18 cellular contexts compared by ENCODE assay signal in genomic region chr17:46964315-46965265, GRCh38. TPM values are rescaled to one million over a fixed set of nuclear protein-coding genes. Genes with fewer than 3 reads are reported as not detected.
DNase-seq lines count a peak whose midpoint lies in the region; ATAC-seq, FAIRE-seq and TF ChIP-seq lines count a peak whose summit lies in the region.
"Had no signal": no experiment of that assay in that cellular context is flagged by ENCODE, and none has a peak within 500 bp of the region (broad histone marks: within the 10 kb centered on the region; RNA-seq: fewer than 3 reads in every experiment).

No MANE protein-coding gene starts in this region.

- H3K27ac ChIP-seq in HepG2 (ENCODE audit: extremely low read length, insufficient read depth, low read length) (no peak overlapping the region), right lobe of liver (no peak overlapping the region), SK-N-SH (ENCODE audit: low read depth in 2 of 2, low read length in 1 of 2) (no peak overlapping the region)
- H3K27ac ChIP-seq: Peyer's patch had no signal

- no peak for TF ChIP-seq RAD21 in HepG2 (CRISPR knock-in tag; IDR thresholded peaks at IDR 0.05)
- no peak for TF ChIP-seq RAD21 in SK-N-SH (IDR thresholded peaks at IDR 0.05; ENCODE audit: low read length)

- in situ Hi-C loops in HepG2 (cut with HindIII; ENCODE audit: extremely low pct_ligation_motif_present, low pct_unique_long_range_greater_than_20kb), result no loop called here

- peaks cover 0 to 2% of the 10 kb centered on the region in 2 experiments; a peak in 1 of 5 replicates for H3K36me3 ChIP-seq in HepG2 (replicated peaks in 1 of 2; ENCODE audit: control insufficient read depth in 1 of 2, insufficient read depth in 2 of 2, low read length in 2 of 2)
- H3K36me3 ChIP-seq in right lobe of liver, result no peaks in the 10 kb centered on the region
- no peaks in the 10 kb centered on the region for H3K36me3 ChIP-seq in SK-N-SH (replicated peaks in 1 of 2; ENCODE audit: control insufficient read depth in 1 of 2, insufficient read depth in 2 of 2, low read length in 1 of 2)
- H3K36me3 ChIP-seq: BE2C, Peyer's patch had no signal

- H3K27me3 Mint-ChIP-seq in Calu3 (ENCODE audit: unreplicated experiment), result peaks cover 24% of the 10 kb centered on the region

- H2AFZ ChIP-seq in HepG2 (ENCODE audit: low read length) (no peak overlapping the region), SK-N-SH (ENCODE audit: low read depth) (no peak overlapping the region)

- TF ChIP-seq EP300 in HepG2 (IDR thresholded peaks at IDR 0.05; ENCODE audit: low read depth in 2 of 2, low read length in 2 of 2) (no peak), HepG2 (CRISPR knock-in tag; IDR thresholded peaks at IDR 0.05; ENCODE audit: borderline replicate concordance) (no peak), SK-N-SH (IDR thresholded peaks at IDR 0.05; ENCODE audit: borderline replicate concordance in 1 of 2, low read depth in 1 of 2, low read length in 1 of 2) (no peak)

- intact Hi-C loops in HepG2 (cut with micrococcal nuclease; ENCODE audit: unreplicated experiment), result loop anchor here (1.0 kb wide), 1 partner anchor 9 kb away; no protein-coding TSS in a partner anchor
- intact Hi-C loops in right lobe of liver (cut with DNase I), result no loop called here
- intact Hi-C loops in Calu3 (cut with micrococcal nuclease; ENCODE audit: unreplicated experiment), result no loop called here
- intact Hi-C loops in lower leg skin (cut with DNase I; ENCODE audit: low total_unique reads), result no loop called here

- H3K9ac ChIP-seq in HepG2 (ENCODE audit: insufficient read depth, low read depth, low read length), result no peak overlapping the region
- H3K9ac ChIP-seq in SK-N-SH, result no peak overlapping the region

- H3K4me1 ChIP-seq in HepG2 (ENCODE audit: insufficient read depth, low read length) (no peaks in the 10 kb centered on the region), right lobe of liver (no peaks in the 10 kb centered on the region), SK-N-SH (ENCODE audit: control insufficient read depth in 1 of 2, insufficient read depth in 2 of 2, low read depth in 1 of 2, low read length in 1 of 2) (peaks cover 0 to 2% of the 10 kb centered on the region in 2 experiments; a peak in 1 of 4 replicates)
- H3K4me1 ChIP-seq: BE2C, Peyer's patch had no signal

- CTCF ChIA-PET in HepG2 (lab: Yijun Ruan, JAX; ENCODE audit: low intra/inter-chr PET ratio, low total read pairs), result no interaction called here
- CTCF ChIA-PET in SK-N-SH (lab: Yijun Ruan, JAX), result interaction anchor here (0.6 to 2.5 kb wide), 5 partner anchors 13 to 36 kb away, joined by 3 to 11 read pairs (median 6); no protein-coding TSS in a partner anchor
- CTCF ChIA-PET in Calu3 (lab: Charles Lee), result no interaction called here

- H3K9me2 ChIP-seq in SK-N-SH, result no peaks in the 10 kb centered on the region

- no peak overlapping the region for H3K4me3 Mint-ChIP-seq in Calu3 (ENCODE audit: low read depth, unreplicated experiment)
- H3K4me3 Mint-ChIP-seq: memory B cell; stimulated activated memory B cell treated with anti-CD40 and anti-IgM and Interleukin-4, amounts not matched to agents 10 μg/mL and 1 μg/mL and 100 μg/mL, for 72 hours had no signal

- H3K9me3 ChIP-seq in HepG2 (ENCODE audit: low read length), result no peaks in the 10 kb centered on the region
- no peaks in the 10 kb centered on the region for H3K9me3 ChIP-seq in right lobe of liver
- H3K9me3 ChIP-seq in SK-N-SH, result no peaks in the 10 kb centered on the region
- H3K9me3 ChIP-seq: Peyer's patch had no signal

- TF ChIP-seq CTCF in HepG2 (CRISPR knock-in tag; IDR thresholded peaks at IDR 0.05) (no peak), right lobe of liver (IDR thresholded peaks at IDR 0.05) (no peak), SK-N-SH (IDR thresholded peaks at IDR 0.05) (no peak), fibroblast of villous mesenchyme (IDR thresholded peaks at IDR 0.05; ENCODE audit: insufficient read depth, low read depth, low read length) (no peak), Calu3 (IDR thresholded peaks at IDR 0.05; ENCODE audit: unreplicated experiment) (no peak), lower leg skin (IDR thresholded peaks at IDR 0.05) (no peak)

- no peak for FAIRE-seq in HepG2 (lab: Jason Lieb, UNC)

- BruUV-seq in HepG2 (replicated peaks; lab: Mats Ljungman, UMichigan), result no TSS peak
- BruUV-seq in Calu3 (replicated peaks; lab: Mats Ljungman, UMichigan), result no TSS peak

- H3K27me3 ChIP-seq in HepG2 (ENCODE audit: control insufficient read depth in 1 of 2, insufficient read depth in 2 of 2, low read length in 2 of 2) (no peaks in the 10 kb centered on the region), right lobe of liver (no peaks in the 10 kb centered on the region), SK-N-SH (ENCODE audit: insufficient read depth) (no peaks in the 10 kb centered on the region)
- H3K27me3 ChIP-seq: Peyer's patch had no signal

- POLR2A ChIA-PET in HepG2 (lab: Yijun Ruan, JAX) (no interaction called here), SK-N-SH (lab: Yijun Ruan, JAX) (no interaction called here)

- H4K20me1 ChIP-seq in HepG2 (ENCODE audit: insufficient read depth, low read length) (no peaks in the 10 kb centered on the region; the same call in 1 of the 2 replicates), SK-N-SH (ENCODE audit: insufficient read depth) (no peaks in the 10 kb centered on the region)

- no peak for TF ChIP-seq POLR2A in HepG2 (IDR thresholded peaks at IDR 0.05; ENCODE audit: insufficient read depth in 1 of 2, low read depth in 2 of 2, low read length in 2 of 2)
- no peak for TF ChIP-seq POLR2A in right lobe of liver (IDR thresholded peaks at IDR 0.05)
- TF ChIP-seq POLR2A in lower leg skin (IDR thresholded peaks at IDR 0.05), result no peak

- H3K4me3 ChIP-seq in HepG2 (replicated peaks in 1 of 3; ENCODE audit: insufficient read depth in 1 of 3, low read depth in 2 of 3, low read length in 3 of 3) (no peak overlapping the region), right lobe of liver (no peak overlapping the region), SK-N-SH (ENCODE audit: low read depth in 2 of 2, low read length in 1 of 2) (no peak overlapping the region), fibroblast of villous mesenchyme (ENCODE audit: low read depth, low read length) (no peak overlapping the region), lower leg skin (ENCODE audit: low read depth, poor library complexity, severe bottlenecking) (no peak overlapping the region)
- H3K4me3 ChIP-seq: Peyer's patch had no signal

- H3K27ac Mint-ChIP-seq in Calu3 (ENCODE audit: unreplicated experiment), result no peak overlapping the region
- H3K27ac Mint-ChIP-seq: memory B cell; stimulated activated memory B cell treated with anti-CD40 and anti-IgM and Interleukin-4, amounts not matched to agents 10 μg/mL and 1 μg/mL and 100 μg/mL, for 72 hours had no signal

- peak; percentile 46 for ATAC-seq in HepG2
- ATAC-seq in right lobe of liver, result no peak
- ATAC-seq: stimulated activated memory B cell treated with anti-CD40 and anti-IgM and Interleukin-4, amounts not matched to agents 10 μg/mL and 1 μg/mL and 100 μg/mL, for 72 hours had no signal

- H3F3A ChIP-seq in SK-N-SH (replicated peaks; ENCODE audit: insufficient read depth), result no peaks in the 10 kb centered on the region

- H3K79me2 ChIP-seq in HepG2 (ENCODE audit: insufficient read depth, low read length) (no peaks in the 10 kb centered on the region), SK-N-SH (ENCODE audit: insufficient read depth) (no peaks in the 10 kb centered on the region)

- no peaks in the 10 kb centered on the region for H3K9me3 Mint-ChIP-seq in Calu3 (ENCODE audit: low read depth, unreplicated experiment)

- no peak for DNase-seq in HepG2 (ENCODE audit: low spot score)
- no peak for DNase-seq in right lobe of liver
- DNase-seq in SK-N-SH, result no peak
- DNase-seq in fibroblast of villous mesenchyme (ENCODE audit: low read depth), result peak; percentile 39
- no peak for DNase-seq in putamen (ENCODE audit: low spot score)
- DNase-seq in Calu3, result no peak
- DNase-seq in GM19238 (ENCODE audit: insufficient read length, low spot score), result no peak
- no peak for DNase-seq in lower leg skin (ENCODE audit: low spot score in 2 of 2)
- DNase-seq: activated CD8-positive, alpha-beta memory T cell treated with anti-CD3 and anti-CD28 coated beads, Interleukin-2, amount 50 U/mL, for 4 hours; amygdala; BE2C; effector memory CD4-positive, alpha-beta T cell; NCI-H2171; Peyer's patch; T-helper 9 cell had no signal

- 93% methylated on average over 9 of the region's 9 CpGs for WGBS in HepG2 (ENCODE audit: low lambda C conversion rate)
- 87% methylated on average over 6 of the region's 9 CpGs for WGBS in right lobe of liver (ENCODE audit: insufficient coverage, low coverage, low lambda C conversion rate, missing lambda C conversion rate)
- 75% methylated on average over 9 of the region's 9 CpGs for WGBS in SK-N-SH (ENCODE audit: low lambda C conversion rate)
- 64 to 76% methylated on average over 9 of the region's 9 CpGs for WGBS in lower leg skin, 2 donors

- H3K36me3 Mint-ChIP-seq in Calu3 (ENCODE audit: insufficient read depth, unreplicated experiment), result peaks cover 4% of the 10 kb centered on the region

- no peak overlapping the region for H3K4me2 ChIP-seq in HepG2 (ENCODE audit: low read depth, low read length)
- no peak overlapping the region for H3K4me2 ChIP-seq in SK-N-SH

- H3K4me1 Mint-ChIP-seq in Calu3 (ENCODE audit: low read depth, unreplicated experiment), result peaks cover 8% of the 10 kb centered on the region
- H3K4me1 Mint-ChIP-seq: stimulated activated memory B cell treated with anti-CD40 and anti-IgM and Interleukin-4, amounts not matched to agents 10 μg/mL and 1 μg/mL and 100 μg/mL, for 72 hours had no signal

RNA-seq across cellular contexts. Expression of gene RPRML, which starts 14.5 kb away (rescaled TPM):
- total RNA-seq in HepG2 (2016; rRNA removed; fragmentation: Illumina TruSeq; extraction: Trizol), result not detected in 2 replicates
- total RNA-seq in HepG2 (2016; cell fraction: cytosol; rRNA removed; fragmentation: Illumina TruSeq; extraction: Trizol; ENCODE audit: low read depth), result not detected in 2 replicates
- total RNA-seq in HepG2 (2016; cell fraction: insoluble cytoplasmic fraction; rRNA removed; fragmentation: Illumina TruSeq; extraction: Trizol), result not detected in 2 replicates
- total RNA-seq in HepG2 (2016; cell fraction: membrane; rRNA removed; fragmentation: Illumina TruSeq; extraction: Trizol), result not detected in 2 replicates
- total RNA-seq in HepG2 (2016; cell fraction: nucleus; rRNA removed; fragmentation: Illumina TruSeq; extraction: Trizol), result not detected in 2 replicates
- polyA plus RNA-seq in HepG2 (2011; rRNA removed), result not detected in 2 replicates
- not detected in 2 replicates for polyA plus RNA-seq in HepG2 (2011; cell fraction: cytosol; rRNA removed)
- not detected in 2 replicates for polyA plus RNA-seq in HepG2 (2011; cell fraction: nucleus; rRNA removed)
- polyA plus RNA-seq in HepG2 (2012), result 0.17 TPM in 1 of 2 replicates, not detected in the other
- not detected in 2 replicates for polyA plus RNA-seq in HepG2 (2016; cell fraction: cytosol; fragmentation: Illumina TruSeq; extraction: Trizol; ENCODE audit: low read depth)
- not detected in 2 replicates for polyA plus RNA-seq in HepG2 (2016; cell fraction: insoluble cytoplasmic fraction; fragmentation: Illumina TruSeq; extraction: Trizol; ENCODE audit: low read depth)
- not detected in 2 replicates for polyA plus RNA-seq in HepG2 (2016; cell fraction: membrane; fragmentation: Illumina TruSeq; extraction: Trizol; ENCODE audit: low read depth)
- polyA plus RNA-seq in HepG2 (2016; cell fraction: nucleus; fragmentation: Illumina TruSeq; extraction: Trizol; ENCODE audit: insufficient read depth, low read depth), result not detected in 2 replicates
- polyA minus RNA-seq in HepG2 (2011; rRNA and poly(A)+ RNA removed; ENCODE audit: low replicate concordance), result not detected in 2 replicates
- polyA minus RNA-seq in HepG2 (2011; cell fraction: cytosol; rRNA and poly(A)+ RNA removed), result not detected in 2 replicates
- not detected in 2 replicates for polyA minus RNA-seq in HepG2 (2011; cell fraction: nucleus; rRNA and poly(A)+ RNA removed)
- total RNA-seq in right lobe of liver, result under 1 TPM in 1 of 6 experiments, not detected in 5; 0.25 TPM
- not detected in 2 replicates for polyA plus RNA-seq in SK-N-SH (2012; rRNA removed)
- polyA plus RNA-seq in SK-N-SH (2012; cell fraction: cytosol; rRNA removed), result not detected in 2 replicates
- polyA plus RNA-seq in SK-N-SH (2012; cell fraction: nucleus; rRNA removed), result 0.06 TPM in 1 of 2 replicates, not detected in the other
- total RNA-seq in fibroblast of villous mesenchyme, result not detected in 2 replicates
- total RNA-seq in Calu3 (2022), result not detected in 2 replicates
- 1 to 10 TPM; 3.2 to 9.9 (median 6.1) TPM for total RNA-seq in lower leg skin
- total RNA-seq: LHCN-M2 had no signal

RNA-seq across cellular contexts. Expression of gene GOSR2, which starts 41.6 kb away (rescaled TPM):
- total RNA-seq in HepG2 (2016; rRNA removed; fragmentation: Illumina TruSeq; extraction: Trizol), result 63.9 and 69.8 TPM in 2 replicates
- 32.8 and 35.9 TPM in 2 replicates for total RNA-seq in HepG2 (2016; cell fraction: cytosol; rRNA removed; fragmentation: Illumina TruSeq; extraction: Trizol; ENCODE audit: low read depth)
- 60.6 and 68.2 TPM in 2 replicates for total RNA-seq in HepG2 (2016; cell fraction: insoluble cytoplasmic fraction; rRNA removed; fragmentation: Illumina TruSeq; extraction: Trizol)
- total RNA-seq in HepG2 (2016; cell fraction: membrane; rRNA removed; fragmentation: Illumina TruSeq; extraction: Trizol), result 50.4 and 52.5 TPM in 2 replicates
- total RNA-seq in HepG2 (2016; cell fraction: nucleus; rRNA removed; fragmentation: Illumina TruSeq; extraction: Trizol), result 67.6 and 76.5 TPM in 2 replicates
- 61.5 and 63.7 TPM in 2 replicates for polyA plus RNA-seq in HepG2 (2011; rRNA removed)
- 37.5 and 43.3 TPM in 2 replicates for polyA plus RNA-seq in HepG2 (2011; cell fraction: cytosol; rRNA removed)
- polyA plus RNA-seq in HepG2 (2011; cell fraction: nucleus; rRNA removed), result 85.8 and 95.1 TPM in 2 replicates
- 31.0 and 31.7 TPM in 2 replicates for polyA plus RNA-seq in HepG2 (2012)
- 34.8 and 42.5 TPM in 2 replicates for polyA plus RNA-seq in HepG2 (2016; cell fraction: cytosol; fragmentation: Illumina TruSeq; extraction: Trizol; ENCODE audit: low read depth)
- polyA plus RNA-seq in HepG2 (2016; cell fraction: insoluble cytoplasmic fraction; fragmentation: Illumina TruSeq; extraction: Trizol; ENCODE audit: low read depth), result 68.7 and 71.7 TPM in 2 replicates
- 40.0 and 42.5 TPM in 2 replicates for polyA plus RNA-seq in HepG2 (2016; cell fraction: membrane; fragmentation: Illumina TruSeq; extraction: Trizol; ENCODE audit: low read depth)
- 61.9 and 64.3 TPM in 2 replicates for polyA plus RNA-seq in HepG2 (2016; cell fraction: nucleus; fragmentation: Illumina TruSeq; extraction: Trizol; ENCODE audit: insufficient read depth, low read depth)
- polyA minus RNA-seq in HepG2 (2011; rRNA and poly(A)+ RNA removed; ENCODE audit: low replicate concordance), result 76.3 and 91.4 TPM in 2 replicates
- polyA minus RNA-seq in HepG2 (2011; cell fraction: cytosol; rRNA and poly(A)+ RNA removed), result 18.7 and 21.0 TPM in 2 replicates
- 181 and 186 TPM in 2 replicates for polyA minus RNA-seq in HepG2 (2011; cell fraction: nucleus; rRNA and poly(A)+ RNA removed)
- total RNA-seq in right lobe of liver, result 10 to 100 TPM; 22.9 to 44.1 (median 33.3) TPM
- 74.2 and 105 TPM in 2 replicates for polyA plus RNA-seq in SK-N-SH (2012; rRNA removed)
- polyA plus RNA-seq in SK-N-SH (2012; cell fraction: cytosol; rRNA removed), result 76.2 and 84.0 TPM in 2 replicates
- polyA plus RNA-seq in SK-N-SH (2012; cell fraction: nucleus; rRNA removed), result 112 and 147 TPM in 2 replicates
- 55.7 and 65.6 TPM in 2 replicates for total RNA-seq in fibroblast of villous mesenchyme
- 90.7 and 91.2 TPM in 2 replicates for total RNA-seq in Calu3 (2022)
- 10 to 100 TPM; 28.5 to 37.6 (median 30.3) TPM for total RNA-seq in lower leg skin

Comparison
In these comparisons a context has a peak if more than half of its experiments do, and no peak if none do; other contexts are left out.
1. Of the 25 proteins assayed by ChIP-seq in both HepG2 and SK-N-SH: peak only in HepG2: none; only in SK-N-SH: none; in both: REST; in neither: 24.